In the genomic region with DNA sequence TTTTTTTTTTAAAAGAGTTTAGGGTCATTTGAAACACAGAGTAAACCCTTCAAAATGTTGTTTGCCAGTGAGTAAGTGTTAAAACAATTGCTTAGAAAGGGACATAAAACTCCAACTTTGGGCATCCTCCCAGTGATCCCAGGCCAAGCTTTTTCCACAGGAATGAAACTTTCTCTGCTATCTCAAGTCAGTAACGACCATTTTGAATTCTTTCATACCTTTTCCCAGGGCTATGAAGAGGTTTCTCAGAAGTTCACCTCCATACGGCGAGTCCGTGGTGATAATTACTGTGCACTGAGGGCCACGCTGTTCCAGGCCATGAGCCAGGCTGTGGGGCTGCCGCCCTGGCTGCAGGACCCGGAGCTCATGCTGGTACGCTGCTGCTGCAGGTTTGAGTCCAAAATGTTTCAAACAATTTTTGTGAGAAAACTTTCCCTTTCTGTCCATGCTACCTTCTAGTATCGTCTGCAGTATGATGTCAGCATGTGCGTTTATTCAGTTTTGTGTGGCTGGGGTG, we compare ENCODE assay signal across 12 cellular contexts.
"Had no signal": no experiment of that assay in that cellular context is flagged by ENCODE, and none has a peak within 500 bp of the region (broad histone marks: within the 10 kb centered on the region; RNA-seq: fewer than 3 reads in every experiment).

No MANE protein-coding gene starts in this region.

- ATAC-seq: esophagus mucosa; natural killer cell; stimulated activated memory B cell treated with anti-CD40 and anti-IgM and Interleukin-4, amounts not matched to agents 10 μg/mL and 1 μg/mL and 100 μg/mL, for 72 hours had no signal

- FAIRE-seq: kidney had no signal

- H3K4me3 ChIP-seq: cardiac muscle cell, coronary artery, SJSA1, tibial artery had no signal

- H3K27ac Mint-ChIP-seq: stimulated activated memory B cell treated with anti-CD40 and anti-IgM and Interleukin-4, amounts not matched to agents 10 μg/mL and 1 μg/mL and 100 μg/mL, for 72 hours had no signal

- H3K9me3 Mint-ChIP-seq: natural killer cell; stimulated activated memory B cell treated with anti-CD40 and anti-IgM and Interleukin-4, amounts not matched to agents 10 μg/mL and 1 μg/mL and 100 μg/mL, for 72 hours had no signal

- DNase-seq: activated CD4-positive, alpha-beta T cell treated with anti-CD3 and anti-CD28 coated beads, Interleukin-2, amount 50 U/mL, for 48 hours; kidney; mesenchymal stem cell; natural killer cell; tibial artery had no signal

- H3K9me3 ChIP-seq: neutrophil, SJSA1, tibial artery had no signal

- H3K4me3 Mint-ChIP-seq: natural killer cell; stimulated activated memory B cell treated with anti-CD40 and anti-IgM and Interleukin-4, amounts not matched to agents 10 μg/mL and 1 μg/mL and 100 μg/mL, for 72 hours had no signal

- H3K27ac ChIP-seq: cardiac muscle cell, coronary artery, neutrophil, parathyroid adenoma, SJSA1 had no signal

- H3K4me1 ChIP-seq: SJSA1 had no signal

- H3K27me3 Mint-ChIP-seq: stimulated activated memory B cell treated with anti-CD40 and anti-IgM and Interleukin-4, amounts not matched to agents 10 μg/mL and 1 μg/mL and 100 μg/mL, for 72 hours had no signal

- H3K27me3 ChIP-seq: cardiac muscle cell, neutrophil, SJSA1, tibial artery had no signal
